ENCODE assay signal across 9 cellular contexts in genomic region chr5:177404641-177405134, GRCh38. TPM values are rescaled to one million over a fixed set of nuclear protein-coding genes. Genes with fewer than 3 reads are reported as not detected.
DNase-seq lines count a peak whose midpoint lies in the region; ATAC-seq and TF ChIP-seq lines count a peak whose summit lies in the region.
"Had no signal": no experiment of that assay in that cellular context is flagged by ENCODE, and none has a peak within 500 bp of the region (broad histone marks: within the 10 kb centered on the region; RNA-seq: fewer than 3 reads in every experiment).

No MANE protein-coding gene starts in this region.

- H3K4me1 Mint-ChIP-seq in natural killer cell treated with Interleukin-12 subunit alpha and Interleukin-12 subunit beta and Interleukin-15 and Interleukin-18, amount 100 ng/mL, for 72 hours (ENCODE audit: low read depth in 2 of 2): peaks cover 43% of the 10 kb centered on the region in 2 donors

- WGBS in HUES64: 40% methylated on average over 15 of the region's 15 CpGs

- no peaks in the 10 kb centered on the region for H3K9me3 Mint-ChIP-seq in natural killer cell treated with Interleukin-12 subunit alpha and Interleukin-12 subunit beta and Interleukin-15 and Interleukin-18, amount 100 ng/mL, for 72 hours

- H4K20me1 ChIP-seq in BLaER1: no peaks in the 10 kb centered on the region

- H3K4me3 Mint-ChIP-seq in natural killer cell treated with Interleukin-12 subunit alpha and Interleukin-12 subunit beta and Interleukin-15 and Interleukin-18, amount 100 ng/mL, for 72 hours: peak overlapping the region; percentile 68

- no peaks in the 10 kb centered on the region for H3K36me3 ChIP-seq in BLaER1
- H3K36me3 ChIP-seq in HUES64 (ENCODE audit: insufficient read depth, low read length): no peaks in the 10 kb centered on the region

- H3K36me3 Mint-ChIP-seq in natural killer cell treated with Interleukin-12 subunit alpha and Interleukin-12 subunit beta and Interleukin-15 and Interleukin-18, amount 100 ng/mL, for 72 hours: no peaks in the 10 kb centered on the region

- H3K27me3 ChIP-seq in BLaER1 (peaks cover 33% of the 10 kb centered on the region), HUES64 (ENCODE audit: insufficient read depth, low read length) (peaks cover 86% of the 10 kb centered on the region)

- peak overlapping the region; percentile 74 for H3K4me3 ChIP-seq in BLaER1
- peak overlapping the region; percentile 48 for H3K4me3 ChIP-seq in HUES64 (ENCODE audit: low read length)
- peak overlapping the region; percentile 59 to 60 for H3K4me3 ChIP-seq in cardiac fibroblast (replicated peaks in 1 of 2; ENCODE audit: low read depth in 2 of 2, low read length in 2 of 2)

- no peak for TF ChIP-seq CTCF in cardiac fibroblast (IDR thresholded peaks at IDR 0.05; ENCODE audit: low read depth, low read length)

- H3K9me3 ChIP-seq in BLaER1 (no peaks in the 10 kb centered on the region), HUES64 (ENCODE audit: insufficient read depth, low read depth, low read length) (no peaks in the 10 kb centered on the region)

- H3K9ac ChIP-seq in BLaER1 (peak overlapping the region; percentile 77), HUES64 (ENCODE audit: low read depth, low read length) (no peak overlapping the region)

- H3K27ac Mint-ChIP-seq in natural killer cell treated with Interleukin-12 subunit alpha and Interleukin-12 subunit beta and Interleukin-15 and Interleukin-18, amount 100 ng/mL, for 72 hours: no peak overlapping the region

- no peak for DNase-seq in cardiac fibroblast (ENCODE audit: low read depth in 2 of 2)
- no peak for DNase-seq in natural killer cell treated with Interleukin-12 subunit alpha and Interleukin-12 subunit beta and Interleukin-15 and Interleukin-18, amount 100 ng/mL, for 72 hours (ENCODE audit: low spot score)
- DNase-seq in NCI-H128 (lab: John Stamatoyannopoulos, UW; ENCODE audit: unreplicated experiment): no peak
- DNase-seq in GM19238 (ENCODE audit: insufficient read length, low spot score): no peak
- DNase-seq in caudate nucleus (lab: John Stamatoyannopoulos, UW): no peak

- no peak for ATAC-seq in natural killer cell treated with Interleukin-12 subunit alpha and Interleukin-12 subunit beta and Interleukin-15 and Interleukin-18, amount 100 ng/mL, for 72 hours
- no peak for ATAC-seq in GM18873 (IDR thresholded peaks at IDR 0.05; ENCODE audit: low FRiP score, unreplicated experiment)

- H3K27ac ChIP-seq in BLaER1: peak overlapping the region; percentile 81
- no peak overlapping the region for H3K27ac ChIP-seq in HUES64 (ENCODE audit: low read depth, low read length)
- H3K27ac ChIP-seq in caudate nucleus (ENCODE audit: low read depth, low read length): no peak overlapping the region

- H3K4me2 ChIP-seq in BLaER1: peak overlapping the region; percentile 95

- H3K27me3 Mint-ChIP-seq in natural killer cell treated with Interleukin-12 subunit alpha and Interleukin-12 subunit beta and Interleukin-15 and Interleukin-18, amount 100 ng/mL, for 72 hours: peaks cover 10 to 13% of the 10 kb centered on the region in 2 donors

- H3K4me1 ChIP-seq in BLaER1 (peaks cover 61% of the 10 kb centered on the region), HUES64 (ENCODE audit: insufficient read depth, low read length) (no peaks in the 10 kb centered on the region)

RNA-seq across cellular contexts. Expression of gene PFN3, which starts 4.2 kb away (rescaled TPM):
- polyA plus RNA-seq in HUES64 (2013, experiment 1 of 2): not detected
- not detected for polyA plus RNA-seq in HUES64 (2013, experiment 2 of 2)
- not detected for total RNA-seq in natural killer cell treated with Interleukin-12 subunit alpha and Interleukin-12 subunit beta and Interleukin-15 and Interleukin-18, amount 100 ng/mL, for 72 hours
- total RNA-seq: myocyte had no signal

RNA-seq across cellular contexts. Expression of gene F12, which starts 4.7 kb away (rescaled TPM):
- polyA plus RNA-seq in HUES64 (2013, experiment 1 of 2): 0.60 TPM
- 1.4 TPM for polyA plus RNA-seq in HUES64 (2013, experiment 2 of 2)
- total RNA-seq in natural killer cell treated with Interleukin-12 subunit alpha and Interleukin-12 subunit beta and Interleukin-15 and Interleukin-18, amount 100 ng/mL, for 72 hours: under 1 TPM in 1 of 2 donors, not detected in 1; 0.45 TPM

RNA-seq across cellular contexts. Expression of gene SLC34A1, which starts 20.5 kb away (rescaled TPM):
- not detected for polyA plus RNA-seq in HUES64 (2013, experiment 1 of 2)
- not detected for polyA plus RNA-seq in HUES64 (2013, experiment 2 of 2)
- total RNA-seq in natural killer cell treated with Interleukin-12 subunit alpha and Interleukin-12 subunit beta and Interleukin-15 and Interleukin-18, amount 100 ng/mL, for 72 hours: not detected
- total RNA-seq: myocyte had no signal

RNA-seq across cellular contexts. Expression of gene GRK6, which starts 21.8 kb away (rescaled TPM):
- 25.2 TPM for polyA plus RNA-seq in HUES64 (2013, experiment 1 of 2)
- polyA plus RNA-seq in HUES64 (2013, experiment 2 of 2): 29.3 TPM
- 100 to 1,000 TPM in 1 of 2 donors, 10 to 100 TPM in 1; 58.1 to 113 TPM for total RNA-seq in natural killer cell treated with Interleukin-12 subunit alpha and Interleukin-12 subunit beta and Interleukin-15 and Interleukin-18, amount 100 ng/mL, for 72 hours

RNA-seq across cellular contexts. Expression of gene PRR7, which starts 41.9 kb away (rescaled TPM):
- polyA plus RNA-seq in HUES64 (2013, experiment 1 of 2): 5.5 TPM
- polyA plus RNA-seq in HUES64 (2013, experiment 2 of 2): 7.7 TPM
- 1 to 10 TPM in 1 of 2 donors, under 1 TPM in 1; 0.83 to 2.6 TPM for total RNA-seq in natural killer cell treated with Interleukin-12 subunit alpha and Interleukin-12 subunit beta and Interleukin-15 and Interleukin-18, amount 100 ng/mL, for 72 hours
